In genomic region chr5:102867999-102868662, GRCh38 we compare ENCODE assay signal across 1 cellular context.
TF ChIP-seq lines count a peak whose summit lies in the region.

No MANE protein-coding gene starts in this region.

TF ChIP-seq in GM23338, 12 proteins besides CTCF, POLR2A, EP300 and RAD21 (continued from another document):
- no peak for TF ChIP-seq ZNF462 (CRISPR knock-in tag; IDR thresholded peaks at IDR 0.05)
- no peak for TF ChIP-seq CREB1 (CRISPR knock-in tag; IDR thresholded peaks at IDR 0.05; ENCODE audit: low read depth)
- TF ChIP-seq ETS1 (IDR thresholded peaks at IDR 0.05): no peak
- TF ChIP-seq EZH2phosphoT487 (IDR thresholded peaks at IDR 0.05; ENCODE audit: unreplicated experiment): no peak
- no peak for TF ChIP-seq POLR2AphosphoS5 (IDR thresholded peaks at IDR 0.05; ENCODE audit: low read depth)
